Comparison of ENCODE assay signal across 1 cellular context in genomic region chr12:91922674-91923073, GRCh38.
TF ChIP-seq lines count a peak whose summit lies in the region.

No MANE protein-coding gene starts in this region.

TF ChIP-seq in GM23338, 12 proteins besides CTCF, POLR2A, EP300 and RAD21 (continued from another document):
- no peak for TF ChIP-seq REST (IDR thresholded peaks at IDR 0.05; ENCODE audit: unreplicated experiment)
